ENCODE assay signal across 13 cellular contexts in genomic region chr18:10898417-10898974, GRCh38.
"Had no signal": no experiment of that assay in that cellular context is flagged by ENCODE, and none has a peak within 500 bp of the region (broad histone marks: within the 10 kb centered on the region; RNA-seq: fewer than 3 reads in every experiment).

No MANE protein-coding gene starts in this region.

- ATAC-seq: activated CD4-positive, alpha-beta T cell treated with anti-CD3 and anti-CD28 coated beads for 36 hours; activated CD8-positive, alpha-beta memory T cell treated with anti-CD3 and anti-CD28 coated beads, Interleukin-2, amount 10 ng/mL, durations not matched to agents 7 days and 5 days; pancreas; sciatic nerve had no signal

- H3K36me3 ChIP-seq: adrenal gland, pancreas, suprapubic skin, upper lobe of left lung, WERI-Rb-1 had no signal

- H3K27ac ChIP-seq: adrenal gland, hepatocyte, pancreas, suprapubic skin, upper lobe of left lung, WERI-Rb-1 had no signal

- H3K4me3 ChIP-seq: adrenal gland, hepatocyte, pancreas, suprapubic skin, upper lobe of left lung had no signal

- DNase-seq: activated CD4-positive, alpha-beta memory T cell treated with anti-CD3 and anti-CD28 coated beads for 36 hours; activated CD4-positive, alpha-beta T cell treated with anti-CD3 and anti-CD28 coated beads for 36 hours; activated CD8-positive, alpha-beta memory T cell treated with anti-CD3 and anti-CD28 coated beads, Interleukin-2, amount 10 ng/mL, durations not matched to agents 7 days and 5 days; activated T-cell treated with anti-CD3 and anti-CD28 coated beads, Interleukin-2, amount 50 U/mL, for 24 hours; adrenal gland; islet precursor cell; naive B cell; pancreas; upper lobe of left lung; WERI-Rb-1 had no signal

- H3K4me1 ChIP-seq: suprapubic skin, upper lobe of left lung had no signal

- H3K27me3 ChIP-seq: hepatocyte, pancreas, suprapubic skin, upper lobe of left lung had no signal

- H3K9me3 ChIP-seq: adrenal gland, pancreas, suprapubic skin, upper lobe of left lung had no signal
